In the genomic region with DNA sequence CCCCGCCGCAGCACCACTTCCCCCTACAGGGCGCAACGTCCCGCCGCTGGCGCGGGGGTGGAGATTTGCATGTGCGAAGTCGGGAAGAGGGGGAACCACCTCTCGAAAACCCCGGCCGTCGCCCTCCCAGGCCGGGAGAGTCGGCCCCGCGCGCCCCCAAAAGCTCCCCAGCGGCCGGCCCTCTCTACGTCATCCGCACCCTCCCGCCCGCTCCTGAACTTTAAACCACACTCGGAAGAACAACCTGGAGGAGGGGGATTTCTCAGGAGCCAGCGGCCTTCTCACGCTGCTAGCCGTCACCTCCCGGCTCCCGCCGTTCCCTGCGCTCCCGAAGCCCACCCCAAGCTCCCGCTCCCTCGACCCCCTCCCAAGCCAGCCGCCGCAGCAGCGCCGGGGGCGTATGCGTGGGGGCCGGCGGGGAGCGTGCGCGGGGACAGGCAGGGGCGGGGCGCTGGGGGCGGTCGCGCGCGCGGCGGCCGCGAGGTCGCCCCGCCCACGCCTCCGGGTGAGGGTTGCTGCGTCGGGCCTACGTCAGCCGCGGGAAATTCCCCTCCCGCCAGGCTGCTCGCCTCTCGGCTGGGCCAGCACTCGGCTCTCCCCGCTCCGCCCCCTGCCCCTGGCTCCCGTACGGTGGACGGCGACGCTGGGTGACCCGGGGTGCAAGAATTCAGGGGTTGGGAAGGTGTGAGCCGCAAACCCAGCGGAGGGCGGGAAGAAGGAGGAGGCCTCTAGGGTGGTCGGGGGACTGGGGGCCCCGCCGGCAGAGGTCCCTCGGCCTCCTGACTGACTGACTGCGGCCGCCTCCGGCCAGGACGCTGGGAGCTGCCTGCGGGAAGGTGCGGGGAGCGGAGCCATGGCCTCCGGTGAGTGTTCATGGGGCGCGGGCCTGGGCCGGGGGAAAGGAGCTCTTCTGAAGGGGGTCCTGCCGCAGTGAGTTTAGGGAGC, we compare ENCODE assay signal across 8 cellular contexts. TPM values are rescaled to one million over a fixed set of nuclear protein-coding genes. Genes with fewer than 3 reads are reported as not detected.
A peak's percentile ranks its signal among the peaks of the same experiment; 100 is the strongest.
DNase-seq lines count a peak whose midpoint lies in the region; ATAC-seq and TF ChIP-seq lines count a peak whose summit lies in the region.

A gene (plus strand): TSS at position 587 of the 945 bp plus-strand sequence. CDS start 267 bp downstream, at position 854.

- peaks cover 15% of the 10 kb centered on the region for H3F3A ChIP-seq in GM23248 (ENCODE audit: insufficient read depth)

- H3K36me3 Mint-ChIP-seq in nephron (ENCODE audit: low read depth), result no peaks in the 10 kb centered on the region

- peak; percentile 85 for ATAC-seq in stimulated activated naive CD8-positive, alpha-beta T cell treated with anti-CD3 and anti-CD28 coated beads, Interleukin-15, Interleukin-2, amounts not matched to agents 100 U/mL and 50 U/mL, for 24 hours

- DNase-seq in ELF-1 (ENCODE audit: low read depth, low spot score) (peak; percentile 92), GM23248 (peak; percentile 98), Karpas-422 (peak; percentile 98), RWPE1 (ENCODE audit: low spot score) (peak; percentile 85), fibroblast of the aortic adventitia (ENCODE audit: low read depth) (peak; percentile 88)
- peak; percentile 86 for DNase-seq in activated T-helper 9 cell treated with anti-CD3 and anti-CD28 coated beads, Interleukin-2, amount 50 U/mL, for 16 hours (ENCODE audit: low read depth)
- peak; percentile 96 for DNase-seq in stimulated activated naive CD8-positive, alpha-beta T cell treated with anti-CD3 and anti-CD28 coated beads, Interleukin-15, Interleukin-2, amounts not matched to agents 100 U/mL and 50 U/mL, for 24 hours

- H3K9me3 ChIP-seq in GM23248 (ENCODE audit: low read depth) (no peaks in the 10 kb centered on the region), Karpas-422 (ENCODE audit: low read length) (no peaks in the 10 kb centered on the region)

- 2 to 3% methylated on average over 43 to 87 of the region's 98 CpGs for WGBS in GM23248 (ENCODE audit: low coverage in 1 of 2, low lambda C conversion rate in 2 of 2, missing lambda C conversion rate in 2 of 2), 2 experiments

- CTCF ChIA-PET in RWPE1 (lab: Yijun Ruan, JAX), result interaction anchor here (0.6 to 0.9 kb wide), 3 partner anchors 31 to 174 kb away, joined by 3 to 6 read pairs (median 3); no protein-coding TSS in a partner anchor

- H3K4me3 ChIP-seq in GM23248 (peak within 1 kb of the TSS; percentile 94), Karpas-422 (ENCODE audit: low read length) (peak within 1 kb of the TSS; percentile 95), fibroblast of the aortic adventitia (ENCODE audit: low read depth, low read length) (peak within 1 kb of the TSS; percentile 81)

- POLR2A ChIA-PET in RWPE1 (lab: Yijun Ruan, JAX; ENCODE audit: low non-redundant PET), result interaction anchor here (0.6 kb wide), 1 partner anchor 998 kb away, joined by 6 read pairs; no protein-coding TSS in a partner anchor

- no peaks in the 10 kb centered on the region for H3K27me3 Mint-ChIP-seq in nephron (ENCODE audit: low read depth)

- H3K4me1 Mint-ChIP-seq in nephron, result peaks cover 24% of the 10 kb centered on the region

- TF ChIP-seq CTCF in RWPE1 (conservative IDR thresholded peaks at IDR 0.05; ENCODE audit: low read depth) (no peak), fibroblast of the aortic adventitia (IDR thresholded peaks at IDR 0.05; ENCODE audit: insufficient read depth, low read length) (peak; percentile 44), nephron (IDR thresholded peaks at IDR 0.05; ENCODE audit: unreplicated experiment in 3 of 3) (peak in 2 of 3 experiments; percentile 8 to 13)

- H4K20me1 ChIP-seq in GM23248 (ENCODE audit: insufficient read depth) (no peaks in the 10 kb centered on the region), Karpas-422 (ENCODE audit: insufficient read depth, low read depth, low read length) (no peaks in the 10 kb centered on the region)

- peak within 1 kb of the TSS; percentile 94 to 98 (median 96) for H3K4me3 Mint-ChIP-seq in nephron

- peak within 1 kb of the TSS; percentile 97 for H3K27ac ChIP-seq in GM23248
- H3K27ac ChIP-seq in Karpas-422 (ENCODE audit: low read length), result peak within 1 kb of the TSS; percentile 88
- peak within 1 kb of the TSS; percentile 93 for H3K27ac ChIP-seq in RWPE1

- H3K27me3 ChIP-seq in GM23248 (replicated peaks; ENCODE audit: insufficient read depth) (no peaks in the 10 kb centered on the region), Karpas-422 (ENCODE audit: low read length) (no peaks in the 10 kb centered on the region)

- H3K9me3 Mint-ChIP-seq in nephron, result no peaks in the 10 kb centered on the region

- H3K36me3 ChIP-seq in GM23248 (ENCODE audit: low read depth), result no peaks in the 10 kb centered on the region
- H3K36me3 ChIP-seq in Karpas-422 (ENCODE audit: insufficient read depth, low read length), result no peaks in the 10 kb centered on the region

- H3K4me2 ChIP-seq in GM23248 (ENCODE audit: unreplicated experiment) (peak within 1 kb of the TSS; percentile 90), Karpas-422 (ENCODE audit: low read depth, low read length, poor library complexity, severe bottlenecking) (peak within 1 kb of the TSS; percentile 82)

- H3K9ac ChIP-seq in GM23248 (peak within 1 kb of the TSS; percentile 99), Karpas-422 (ENCODE audit: low read length) (peak within 1 kb of the TSS; percentile 96)

- peak within 1 kb of the TSS; percentile 96 to 99 (median 98) for H3K27ac Mint-ChIP-seq in nephron

- H3K9me2 ChIP-seq in GM23248 (ENCODE audit: insufficient read depth) (no peaks in the 10 kb centered on the region), Karpas-422 (replicated peaks; ENCODE audit: insufficient read depth, low read length) (no peaks in the 10 kb centered on the region)

- H3K79me2 ChIP-seq in GM23248 (ENCODE audit: insufficient read depth), result peaks cover 39% of the 10 kb centered on the region
- peaks cover 49% of the 10 kb centered on the region for H3K79me2 ChIP-seq in Karpas-422 (ENCODE audit: low read length)

- peak within 1 kb of the TSS; percentile 96 for H2AFZ ChIP-seq in GM23248
- peak within 1 kb of the TSS; percentile 72; the same call in 1 of the 2 replicates for H2AFZ ChIP-seq in Karpas-422 (ENCODE audit: low read length)

- peaks cover 33% of the 10 kb centered on the region for H3K4me1 ChIP-seq in GM23248 (ENCODE audit: insufficient read depth)
- peaks cover 36% of the 10 kb centered on the region for H3K4me1 ChIP-seq in Karpas-422 (ENCODE audit: low read length)

- in situ Hi-C loops in GM23248 (cut with MboI), result no loop called here

RNA-seq across cellular contexts. Expression of the gene that starts here (rescaled TPM):
- total RNA-seq in GM23248 (2014; rRNA removed; shearing (Covaris generic)), result 2.1 and 3.4 TPM in 2 replicates
- polyA plus RNA-seq in GM23248 (2016; fragmentation: Nextera tagmentation; extraction: Ambion mirVana), result 1.5 and 2.3 TPM in 2 replicates
- total RNA-seq in Karpas-422 (2014; rRNA removed; shearing (Covaris generic); ENCODE audit: low replicate concordance), result 34.6 and 57.0 TPM in 2 replicates
- 6.5 and 7.4 TPM in 2 replicates for total RNA-seq in fibroblast of the aortic adventitia (ENCODE audit: low replicate concordance)

Comparison
In these comparisons a context has a peak if more than half of its experiments do, and no peak if none do; other contexts are left out.
1. Peak in every context shown above with its lines: DNase-seq, ATAC-seq, H3K4me3 ChIP-seq and H3K27ac ChIP-seq.